ENCODE assay signal across 25 cellular contexts in genomic region chr6:64750910-64751309, GRCh38.
DNase-seq lines count a peak whose midpoint lies in the region; ATAC-seq and TF ChIP-seq lines count a peak whose summit lies in the region.
"Had no signal": no experiment of that assay in that cellular context is flagged by ENCODE, and none has a peak within 500 bp of the region (broad histone marks: within the 10 kb centered on the region; RNA-seq: fewer than 3 reads in every experiment).

No MANE protein-coding gene starts in this region.

- no peaks in the 10 kb centered on the region for H4K20me1 ChIP-seq in mammary epithelial cell (ENCODE audit: insufficient read depth, low read length)
- no peaks in the 10 kb centered on the region for H4K20me1 ChIP-seq in osteoblast (ENCODE audit: insufficient read depth, low read length)

- no peak overlapping the region for H3K27ac ChIP-seq in mammary epithelial cell (ENCODE audit: insufficient read depth, low read depth, low read length)
- H3K27ac ChIP-seq in osteoblast (ENCODE audit: low read depth, low read length) = no peak overlapping the region
- H3K27ac ChIP-seq in gastroesophageal sphincter = no peak overlapping the region
- H3K27ac ChIP-seq: GM23248 had no signal

- H3K9me3 ChIP-seq in mammary epithelial cell (replicated peaks; ENCODE audit: insufficient read depth, low read length) (no peaks in the 10 kb centered on the region), osteoblast (ENCODE audit: low read depth, low read length) (no peaks in the 10 kb centered on the region), gastroesophageal sphincter (no peaks in the 10 kb centered on the region)
- H3K9me3 ChIP-seq: BE2C, HAP-1 had no signal

- BruUV-seq in mammary epithelial cell (replicated peaks; lab: Mats Ljungman, UMichigan) = no TSS peak

- no peak for TF ChIP-seq POLR2A in gastroesophageal sphincter (IDR thresholded peaks at IDR 0.05)

- no peaks in the 10 kb centered on the region for H3K36me3 ChIP-seq in mammary epithelial cell (ENCODE audit: insufficient read depth, low read length)
- no peaks in the 10 kb centered on the region for H3K36me3 ChIP-seq in osteoblast (ENCODE audit: insufficient read depth, low read length)
- H3K36me3 ChIP-seq in gastroesophageal sphincter = no peaks in the 10 kb centered on the region
- H3K36me3 ChIP-seq: BE2C, HAP-1 had no signal

- peaks cover 8% of the 10 kb centered on the region for H3K4me1 ChIP-seq in mammary epithelial cell (ENCODE audit: insufficient read depth, low read length)
- no peaks in the 10 kb centered on the region for H3K4me1 ChIP-seq in osteoblast (ENCODE audit: insufficient read depth, low read length)
- no peaks in the 10 kb centered on the region for H3K4me1 ChIP-seq in gastroesophageal sphincter
- H3K4me1 ChIP-seq: BE2C, HAP-1 had no signal

- no peaks in the 10 kb centered on the region for H3K27me3 ChIP-seq in mammary epithelial cell (ENCODE audit: insufficient read depth, low read length)
- no peaks in the 10 kb centered on the region for H3K27me3 ChIP-seq in osteoblast (ENCODE audit: insufficient read depth, low read length)
- H3K27me3 ChIP-seq in gastroesophageal sphincter = no peaks in the 10 kb centered on the region
- H3K27me3 ChIP-seq: BE2C had no signal

- H3K9ac ChIP-seq in mammary epithelial cell (ENCODE audit: insufficient read depth, low read length) = no peak overlapping the region
- H3K9ac ChIP-seq: GM23248 had no signal

- H3K4me3 ChIP-seq in mammary epithelial cell (replicated peaks in 1 of 3; ENCODE audit: insufficient read depth in 1 of 3, low read depth in 2 of 3, low read length in 3 of 3) (no peak overlapping the region), osteoblast (ENCODE audit: insufficient read depth, low read length) (no peak overlapping the region), gastroesophageal sphincter (no peak overlapping the region)
- H3K4me3 ChIP-seq: GM23248, HAP-1, K562 had no signal

- TF ChIP-seq CTCF in mammary epithelial cell (conservative IDR thresholded peaks at IDR 0.05 in 1 of 2, IDR thresholded peaks at IDR 0.05 in 1 of 2; ENCODE audit: extremely low read depth in 1 of 2, insufficient read depth in 1 of 2, low read depth in 1 of 2, low read length in 2 of 2) (no peak), osteoblast (IDR thresholded peaks at IDR 0.05; ENCODE audit: extremely low read depth, low read depth, low read length) (no peak), gastroesophageal sphincter (IDR thresholded peaks at IDR 0.05) (no peak)

- intact Hi-C loops in mammary epithelial cell (cut with micrococcal nuclease) = no loop called here

- DNase-seq in NCI-H1105 treated with DMSO at 0.1 percent for 48 hours (lab: John Stamatoyannopoulos, UW) (peak; percentile 5), NCI-H1105 (lab: John Stamatoyannopoulos, UW) (no peak), mammary epithelial cell (no peak), osteoblast (ENCODE audit: insufficient read length, low spot score, missing footprints) (peak; percentile 39), UCSD-AML1 (lab: John Stamatoyannopoulos, UW; ENCODE audit: unreplicated experiment) (no peak)
- DNase-seq: 8988T, ACHN, BE2C, Calu3, GM23248, HFFc6, NCI-H1048, NCI-H1436, NCI-H187, NCI-H2081 treated with DMSO at 0.1 percent for 48 hours, NCI-H2227 treated with DMSO at 0.1 percent for 48 hours, NCI-H69, Right ventricle myocardium superior, RPMI8226, SW 1271 had no signal

- dilution Hi-C loops in mammary epithelial cell (cut with HindIII; ENCODE audit: low sequenced_read_pairs) = no loop called here

- H2AFZ ChIP-seq in mammary epithelial cell (ENCODE audit: low read depth, low read length) (peak overlapping the region; percentile 76), osteoblast (ENCODE audit: low read length) (no peak overlapping the region)
- H2AFZ ChIP-seq: GM23248 had no signal

- H3K79me2 ChIP-seq in mammary epithelial cell (ENCODE audit: insufficient read depth, low read length) (no peaks in the 10 kb centered on the region), osteoblast (ENCODE audit: insufficient read depth, low read length) (no peaks in the 10 kb centered on the region)

- no peak overlapping the region for H3K4me2 ChIP-seq in mammary epithelial cell (ENCODE audit: insufficient read depth, low read depth, low read length)
- no peak overlapping the region for H3K4me2 ChIP-seq in osteoblast (ENCODE audit: insufficient read depth, low read length)

- ATAC-seq in esophagus mucosa (peak; percentile 95), gastroesophageal sphincter (no peak), GM21717 (IDR thresholded peaks at IDR 0.05; ENCODE audit: unreplicated experiment) (no peak)
- ATAC-seq: K562 had no signal

- in situ Hi-C loops in mammary epithelial cell (cut with MboI; ENCODE audit: low sequenced_read_pairs in 2 of 2) = no loop called here

- no peak for TF ChIP-seq EP300 in gastroesophageal sphincter (IDR thresholded peaks at IDR 0.05)

- WGBS in mammary epithelial cell (ENCODE audit: low coverage, missing lambda C conversion rate) = 50% methylated on average over 2 of the region's 2 CpGs
- 80 to 100% methylated on average over 1 to 2 of the region's 2 CpGs for WGBS in gastroesophageal sphincter (ENCODE audit: low coverage in 1 of 2), 2 donors

- CTCF ChIA-PET in mammary epithelial cell (lab: Charles Lee; ENCODE audit: low non-redundant PET) = no interaction called here

Comparison
In these comparisons a context has a peak if more than half of its experiments do, and no peak if none do; other contexts are left out.
1. DNase-seq: peak in NCI-H1105 treated with DMSO at 0.1 percent for 48 hours (single experiment) and osteoblast (single experiment); none in NCI-H1105 (single experiment), mammary epithelial cell (single experiment) and UCSD-AML1 (single experiment).